In genomic region chr16:88685156-88686061, GRCh38 we compare ENCODE assay signal across 9 cellular contexts. TPM values are rescaled to one million over a fixed set of nuclear protein-coding genes. Genes with fewer than 3 reads are reported as not detected.
DNase-seq lines count a peak whose midpoint lies in the region; ATAC-seq, FAIRE-seq and TF ChIP-seq lines count a peak whose summit lies in the region.
"Had no signal": no experiment of that assay in that cellular context is flagged by ENCODE, and none has a peak within 500 bp of the region (broad histone marks: within the 10 kb centered on the region; RNA-seq: fewer than 3 reads in every experiment).

No MANE protein-coding gene starts in this region.

- CTCF ChIA-PET in Calu3 (lab: Charles Lee), result interaction anchor here (1.3 kb wide), 1 partner anchor 13 kb away, joined by 3 read pairs; no protein-coding TSS in a partner anchor

- H3K9me3 ChIP-seq in neural progenitor cell (ENCODE audit: low read depth), result no peaks in the 10 kb centered on the region

- H3K27me3 Mint-ChIP-seq in Calu3 (ENCODE audit: unreplicated experiment), result peaks cover 66% of the 10 kb centered on the region
- H3K27me3 Mint-ChIP-seq in neural progenitor cell (ENCODE audit: insufficient read depth, low read depth), result peaks cover 42% of the 10 kb centered on the region

- H3K4me3 Mint-ChIP-seq in Calu3 (ENCODE audit: low read depth, unreplicated experiment) (peak overlapping the region; percentile 76), neural progenitor cell (no peak overlapping the region)

- TF ChIP-seq POLR2A in GM12892 (IDR thresholded peaks at IDR 0.05; ENCODE audit: low read depth, low read length), result no peak

- DNase-seq in Calu3 (peak; percentile 68), M059J (ENCODE audit: low read depth) (peak; percentile 33), activated T-cell treated with anti-CD3 and anti-CD28 coated beads for 1 hour (ENCODE audit: low read depth) (peak; percentile 63), fibroblast of gingiva (ENCODE audit: low read depth) (peak; percentile 46), neural progenitor cell (ENCODE audit: low spot score) (peak; percentile 52), NCI-H69 (lab: John Stamatoyannopoulos, UW) (no peak), GM12892 (ENCODE audit: insufficient read length) (no peak)

- no peak overlapping the region for H3K27ac ChIP-seq in neural progenitor cell

- H3K36me3 Mint-ChIP-seq in Calu3 (ENCODE audit: insufficient read depth, unreplicated experiment) (peaks cover 25% of the 10 kb centered on the region), neural progenitor cell (no peaks in the 10 kb centered on the region)

- intact Hi-C loops in Calu3 (cut with micrococcal nuclease; ENCODE audit: unreplicated experiment), result no loop called here

- TF ChIP-seq CTCF in Calu3 (IDR thresholded peaks at IDR 0.05; ENCODE audit: unreplicated experiment) (peak; percentile 76), neural progenitor cell (IDR thresholded peaks at IDR 0.05) (peak; percentile 70)

- peaks cover 58% of the 10 kb centered on the region for H3K27me3 ChIP-seq in neural progenitor cell

- H3K4me1 Mint-ChIP-seq in Calu3 (ENCODE audit: low read depth, unreplicated experiment) (peaks cover 21% of the 10 kb centered on the region), neural progenitor cell (peaks cover 7% of the 10 kb centered on the region)

- no peak overlapping the region for H3K9ac ChIP-seq in neural progenitor cell

- peaks cover 7% of the 10 kb centered on the region for H4K20me1 ChIP-seq in neural progenitor cell (ENCODE audit: low read depth)

- peak overlapping the region; percentile 78 for H2AFZ ChIP-seq in neural progenitor cell (replicated peaks)

- H3K4me1 ChIP-seq in neural progenitor cell, result peaks cover 16% of the 10 kb centered on the region

- H3K9me3 Mint-ChIP-seq in Calu3 (ENCODE audit: low read depth, unreplicated experiment), result no peaks in the 10 kb centered on the region
- no peaks in the 10 kb centered on the region for H3K9me3 Mint-ChIP-seq in neural progenitor cell

- peaks cover 29% of the 10 kb centered on the region for H3F3A ChIP-seq in neural progenitor cell (ENCODE audit: low read depth)

- no peaks in the 10 kb centered on the region for H3K36me3 ChIP-seq in neural progenitor cell

- peak overlapping the region; percentile 66 for H3K4me3 ChIP-seq in neural progenitor cell

- H3K79me2 ChIP-seq in neural progenitor cell (ENCODE audit: low read depth), result no peaks in the 10 kb centered on the region

- no peak for FAIRE-seq in GM12892 (lab: Jason Lieb, UNC)

- peak overlapping the region; percentile 85 for H3K4me2 ChIP-seq in neural progenitor cell

- no TSS peak for BruUV-seq in Calu3 (replicated peaks; lab: Mats Ljungman, UMichigan)

- no peak for ATAC-seq in GM19397 (IDR thresholded peaks at IDR 0.05; ENCODE audit: unreplicated experiment)

- H3K27ac Mint-ChIP-seq in Calu3 (ENCODE audit: unreplicated experiment) (no peak overlapping the region), neural progenitor cell (no peak overlapping the region)

RNA-seq across cellular contexts. Expression of gene SNAI3, which starts 0.9 kb away (rescaled TPM):
- total RNA-seq in Calu3 (2022) (0.34 and 0.54 TPM in 2 replicates), neural progenitor cell (ENCODE audit: low replicate concordance) (0.71 TPM in 1 of 2 replicates, not detected in the other)
- total RNA-seq in M059J (2014; rRNA removed; shearing (Covaris generic)), result not detected in 2 replicates
- polyA plus RNA-seq in GM12892 (2012; ENCODE audit: missing spikeins), result 1.0 TPM
- total RNA-seq: SK-MEL-5 had no signal

RNA-seq across cellular contexts. Expression of gene RNF166, which starts 20.8 kb away (rescaled TPM):
- total RNA-seq in Calu3 (2022) (33.3 and 34.3 TPM in 2 replicates), neural progenitor cell (ENCODE audit: low replicate concordance) (11.1 and 30.1 TPM in 2 replicates)
- total RNA-seq in M059J (2014; rRNA removed; shearing (Covaris generic)), result 18.2 and 26.5 TPM in 2 replicates
- 5.4 TPM for polyA plus RNA-seq in GM12892 (2012; ENCODE audit: missing spikeins)

RNA-seq across cellular contexts. Expression of gene CTU2, which starts 20.9 kb away (rescaled TPM):
- 39.5 and 49.1 TPM in 2 replicates for total RNA-seq in Calu3 (2022)
- total RNA-seq in M059J (2014; rRNA removed; shearing (Covaris generic)), result 11.1 and 16.2 TPM in 2 replicates
- total RNA-seq in neural progenitor cell (ENCODE audit: low replicate concordance), result 4.7 and 11.0 TPM in 2 replicates
- 7.5 TPM for polyA plus RNA-seq in GM12892 (2012; ENCODE audit: missing spikeins)

RNA-seq across cellular contexts. Expression of gene MVD, which starts 22.5 kb away (rescaled TPM):
- total RNA-seq in Calu3 (2022) (139 and 152 TPM in 2 replicates), neural progenitor cell (ENCODE audit: low replicate concordance) (12.7 and 53.7 TPM in 2 replicates)
- 39.9 and 42.4 TPM in 2 replicates for total RNA-seq in M059J (2014; rRNA removed; shearing (Covaris generic))
- polyA plus RNA-seq in GM12892 (2012; ENCODE audit: missing spikeins), result 36.6 TPM

RNA-seq across cellular contexts. Expression of gene CYBA, which starts 34.6 kb away (rescaled TPM):
- total RNA-seq in Calu3 (2022) (867 and 881 TPM in 2 replicates), neural progenitor cell (ENCODE audit: low replicate concordance) (29.9 and 101 TPM in 2 replicates)
- not detected in 2 replicates for total RNA-seq in M059J (2014; rRNA removed; shearing (Covaris generic))
- 132 TPM for polyA plus RNA-seq in GM12892 (2012; ENCODE audit: missing spikeins)

Comparison
In these comparisons a context has a peak if more than half of its experiments do, and no peak if none do; other contexts are left out.
1. DNase-seq: peak in Calu3 (single experiment), M059J (single experiment), activated T-cell treated with anti-CD3 and anti-CD28 coated beads for 1 hour (single experiment), fibroblast of gingiva (single experiment) and neural progenitor cell (single experiment); none in NCI-H69 (single experiment) and GM12892 (single experiment).